ENCODE assay signal across 1 cellular context in genomic region chr12:118052324-118053070, GRCh38.
A peak's percentile ranks its signal among the peaks of the same experiment; 100 is the strongest.
TF ChIP-seq lines count a peak whose summit lies in the region.

No MANE protein-coding gene starts in this region.

TF ChIP-seq in HepG2, 621 proteins besides CTCF, POLR2A, EP300 and RAD21 (continued from another document and continues in another):
- TF ChIP-seq ADNP (CRISPR knock-in tag; IDR thresholded peaks at IDR 0.05) (no peak), HDAC2 (CRISPR knock-in tag; IDR thresholded peaks at IDR 0.05) (peak; percentile 97), ZSCAN25 (CRISPR knock-in tag; IDR thresholded peaks at IDR 0.05) (no peak; the same call in 1 of the 2 replicates), ZNF350 (CRISPR knock-in tag; IDR thresholded peaks at IDR 0.05; ENCODE audit: borderline replicate concordance, low read depth) (peak; percentile 95), MXI1 (IDR thresholded peaks at IDR 0.05; ENCODE audit: borderline replicate concordance, low read depth, low read length) (peak; percentile 93; the same call in 2 of the 3 replicates), ZNF772 (CRISPR knock-in tag; IDR thresholded peaks at IDR 0.05) (no peak; the same call in none of the 2 replicates), PHB2 (IDR thresholded peaks at IDR 0.05; ENCODE audit: partially characterized antibody) (no peak), ZFP1 (CRISPR knock-in tag; IDR thresholded peaks at IDR 0.05) (peak; percentile 91; the same call in 1 of the 2 replicates), MAFG (CRISPR knock-in tag; IDR thresholded peaks at IDR 0.05) (no peak), GFI1 (CRISPR knock-in tag; IDR thresholded peaks at IDR 0.05; ENCODE audit: borderline replicate concordance) (peak; percentile 56; the same call in 1 of the 2 replicates), MAFF (IDR thresholded peaks at IDR 0.05; ENCODE audit: low read depth, low read length) (no peak), KDM2A (CRISPR knock-in tag; IDR thresholded peaks at IDR 0.05; ENCODE audit: borderline replicate concordance, low read depth) (peak; percentile 83), FOXO1 (CRISPR knock-in tag; IDR thresholded peaks at IDR 0.05) (peak; percentile 86; the same call in 1 of the 2 replicates), ZNF12 (CRISPR knock-in tag; IDR thresholded peaks at IDR 0.05) (peak; percentile 86; the same call in 1 of the 2 replicates), HDAC6 (IDR thresholded peaks at IDR 0.05; ENCODE audit: low read depth, low read length) (no peak), ZFP37 (CRISPR knock-in tag; IDR thresholded peaks at IDR 0.05; ENCODE audit: borderline replicate concordance) (0 out of 2 replicates have a peak, but pooled peaks have one; percentile 83), SMAD9 (CRISPR knock-in tag; IDR thresholded peaks at IDR 0.05) (no peak), ZNF160 (CRISPR knock-in tag; IDR thresholded peaks at IDR 0.05) (no peak; the same call in 1 of the 2 replicates), ZNF687 (CRISPR knock-in tag; IDR thresholded peaks at IDR 0.05) (peak; percentile 90), E2F1 (CRISPR knock-in tag; IDR thresholded peaks at IDR 0.05) (no peak), BCL6 (CRISPR knock-in tag; IDR thresholded peaks at IDR 0.05) (peak; percentile 97), PHF5A (CRISPR knock-in tag; IDR thresholded peaks at IDR 0.05; ENCODE audit: low read depth, unreplicated experiment) (peak; percentile 97), BRD4 (CRISPR knock-in tag; IDR thresholded peaks at IDR 0.05) (0 out of 2 replicates have a peak, but pooled peaks have one; percentile 40), ARNTL (CRISPR knock-in tag; IDR thresholded peaks at IDR 0.05) (peak; percentile 62), ZNF780A (CRISPR knock-in tag; IDR thresholded peaks at IDR 0.05) (no peak), ZNF138 (CRISPR knock-in tag; IDR thresholded peaks at IDR 0.05; ENCODE audit: low read depth) (no peak), SMAD3 (CRISPR knock-in tag; IDR thresholded peaks at IDR 0.05) (peak; percentile 86), MYC (CRISPR knock-in tag; IDR thresholded peaks at IDR 0.05; ENCODE audit: borderline replicate concordance) (peak; percentile 73; the same call in 1 of the 2 replicates), FIP1L1 (IDR thresholded peaks at IDR 0.05; ENCODE audit: borderline replicate concordance, insufficient read depth, low read depth, low read length) (no peak), CREM (IDR thresholded peaks at IDR 0.05) (peak; percentile 68), CREM (CRISPR knock-in tag; IDR thresholded peaks at IDR 0.05) (no peak), ISL2 (CRISPR knock-in tag; IDR thresholded peaks at IDR 0.05) (peak; percentile 72)
- TF ChIP-seq, protein P1, sequence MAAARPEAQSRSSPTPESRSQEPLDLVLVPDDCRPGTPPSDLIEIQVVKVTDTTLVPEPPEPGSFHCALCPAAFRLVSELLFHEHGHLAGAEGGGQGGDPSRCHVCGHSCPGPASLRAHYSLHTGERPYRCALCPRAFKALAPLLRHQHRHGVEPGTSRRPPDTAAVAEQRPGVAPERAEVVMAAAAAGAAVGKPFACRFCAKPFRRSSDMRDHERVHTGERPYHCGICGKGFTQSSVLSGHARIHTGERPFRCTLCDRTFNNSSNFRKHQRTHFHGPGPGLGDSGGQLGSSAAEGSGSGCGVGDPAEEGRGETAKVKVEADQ (CRISPR knock-in tag; IDR thresholded peaks at IDR 0.05; ENCODE audit: borderline replicate concordance): no peak
- TF ChIP-seq, protein P2, sequence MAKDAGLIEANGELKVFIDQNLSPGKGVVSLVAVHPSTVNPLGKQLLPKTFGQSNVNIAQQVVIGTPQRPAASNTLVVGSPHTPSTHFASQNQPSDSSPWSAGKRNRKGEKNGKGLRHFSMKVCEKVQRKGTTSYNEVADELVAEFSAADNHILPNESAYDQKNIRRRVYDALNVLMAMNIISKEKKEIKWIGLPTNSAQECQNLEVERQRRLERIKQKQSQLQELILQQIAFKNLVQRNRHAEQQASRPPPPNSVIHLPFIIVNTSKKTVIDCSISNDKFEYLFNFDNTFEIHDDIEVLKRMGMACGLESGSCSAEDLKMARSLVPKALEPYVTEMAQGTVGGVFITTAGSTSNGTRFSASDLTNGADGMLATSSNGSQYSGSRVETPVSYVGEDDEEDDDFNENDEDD (CRISPR knock-in tag; IDR thresholded peaks at IDR 0.05; ENCODE audit: borderline replicate concordance): 0 out of 2 replicates have a peak, but pooled peaks have one; percentile 46
- TF ChIP-seq, protein P3, sequence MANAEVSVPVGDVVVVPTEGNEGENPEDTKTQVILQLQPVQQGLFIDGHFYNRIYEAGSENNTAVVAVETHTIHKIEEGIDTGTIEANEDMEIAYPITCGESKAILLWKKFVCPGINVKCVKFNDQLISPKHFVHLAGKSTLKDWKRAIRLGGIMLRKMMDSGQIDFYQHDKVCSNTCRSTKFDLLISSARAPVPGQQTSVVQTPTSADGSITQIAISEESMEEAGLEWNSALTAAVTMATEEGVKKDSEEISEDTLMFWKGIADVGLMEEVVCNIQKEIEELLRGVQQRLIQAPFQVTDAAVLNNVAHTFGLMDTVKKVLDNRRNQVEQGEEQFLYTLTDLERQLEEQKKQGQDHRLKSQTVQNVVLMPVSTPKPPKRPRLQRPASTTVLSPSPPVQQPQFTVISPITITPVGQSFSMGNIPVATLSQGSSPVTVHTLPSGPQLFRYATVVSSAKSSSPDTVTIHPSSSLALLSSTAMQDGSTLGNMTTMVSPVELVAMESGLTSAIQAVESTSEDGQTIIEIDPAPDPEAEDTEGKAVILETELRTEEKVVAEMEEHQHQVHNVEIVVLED (CRISPR knock-in tag; IDR thresholded peaks at IDR 0.05; ENCODE audit: borderline replicate concordance): 0 out of 2 replicates have a peak, but pooled peaks have one; percentile 33
- TF ChIP-seq, protein P4, sequence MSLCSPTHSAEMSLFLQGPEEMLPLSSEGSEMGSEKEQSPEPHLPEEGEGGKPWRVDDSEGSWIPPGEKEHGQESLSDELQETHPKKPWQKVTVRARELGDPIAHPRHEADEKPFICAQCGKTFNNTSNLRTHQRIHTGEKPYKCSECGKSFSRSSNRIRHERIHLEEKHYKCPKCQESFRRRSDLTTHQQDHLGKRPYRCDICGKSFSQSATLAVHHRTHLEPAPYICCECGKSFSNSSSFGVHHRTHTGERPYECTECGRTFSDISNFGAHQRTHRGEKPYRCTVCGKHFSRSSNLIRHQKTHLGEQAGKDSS (CRISPR knock-in tag; IDR thresholded peaks at IDR 0.05; ENCODE audit: borderline replicate concordance, low read depth): peak; percentile 95
- TF ChIP-seq, protein P5, sequence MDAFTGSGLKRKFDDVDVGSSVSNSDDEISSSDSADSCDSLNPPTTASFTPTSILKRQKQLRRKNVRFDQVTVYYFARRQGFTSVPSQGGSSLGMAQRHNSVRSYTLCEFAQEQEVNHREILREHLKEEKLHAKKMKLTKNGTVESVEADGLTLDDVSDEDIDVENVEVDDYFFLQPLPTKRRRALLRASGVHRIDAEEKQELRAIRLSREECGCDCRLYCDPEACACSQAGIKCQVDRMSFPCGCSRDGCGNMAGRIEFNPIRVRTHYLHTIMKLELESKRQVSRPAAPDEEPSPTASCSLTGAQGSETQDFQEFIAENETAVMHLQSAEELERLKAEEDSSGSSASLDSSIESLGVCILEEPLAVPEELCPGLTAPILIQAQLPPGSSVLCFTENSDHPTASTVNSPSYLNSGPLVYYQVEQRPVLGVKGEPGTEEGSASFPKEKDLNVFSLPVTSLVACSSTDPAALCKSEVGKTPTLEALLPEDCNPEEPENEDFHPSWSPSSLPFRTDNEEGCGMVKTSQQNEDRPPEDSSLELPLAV (CRISPR knock-in tag; conservative IDR thresholded peaks at IDR 0.05; ENCODE audit: low read depth): no peak
- TF ChIP-seq, protein P6, sequence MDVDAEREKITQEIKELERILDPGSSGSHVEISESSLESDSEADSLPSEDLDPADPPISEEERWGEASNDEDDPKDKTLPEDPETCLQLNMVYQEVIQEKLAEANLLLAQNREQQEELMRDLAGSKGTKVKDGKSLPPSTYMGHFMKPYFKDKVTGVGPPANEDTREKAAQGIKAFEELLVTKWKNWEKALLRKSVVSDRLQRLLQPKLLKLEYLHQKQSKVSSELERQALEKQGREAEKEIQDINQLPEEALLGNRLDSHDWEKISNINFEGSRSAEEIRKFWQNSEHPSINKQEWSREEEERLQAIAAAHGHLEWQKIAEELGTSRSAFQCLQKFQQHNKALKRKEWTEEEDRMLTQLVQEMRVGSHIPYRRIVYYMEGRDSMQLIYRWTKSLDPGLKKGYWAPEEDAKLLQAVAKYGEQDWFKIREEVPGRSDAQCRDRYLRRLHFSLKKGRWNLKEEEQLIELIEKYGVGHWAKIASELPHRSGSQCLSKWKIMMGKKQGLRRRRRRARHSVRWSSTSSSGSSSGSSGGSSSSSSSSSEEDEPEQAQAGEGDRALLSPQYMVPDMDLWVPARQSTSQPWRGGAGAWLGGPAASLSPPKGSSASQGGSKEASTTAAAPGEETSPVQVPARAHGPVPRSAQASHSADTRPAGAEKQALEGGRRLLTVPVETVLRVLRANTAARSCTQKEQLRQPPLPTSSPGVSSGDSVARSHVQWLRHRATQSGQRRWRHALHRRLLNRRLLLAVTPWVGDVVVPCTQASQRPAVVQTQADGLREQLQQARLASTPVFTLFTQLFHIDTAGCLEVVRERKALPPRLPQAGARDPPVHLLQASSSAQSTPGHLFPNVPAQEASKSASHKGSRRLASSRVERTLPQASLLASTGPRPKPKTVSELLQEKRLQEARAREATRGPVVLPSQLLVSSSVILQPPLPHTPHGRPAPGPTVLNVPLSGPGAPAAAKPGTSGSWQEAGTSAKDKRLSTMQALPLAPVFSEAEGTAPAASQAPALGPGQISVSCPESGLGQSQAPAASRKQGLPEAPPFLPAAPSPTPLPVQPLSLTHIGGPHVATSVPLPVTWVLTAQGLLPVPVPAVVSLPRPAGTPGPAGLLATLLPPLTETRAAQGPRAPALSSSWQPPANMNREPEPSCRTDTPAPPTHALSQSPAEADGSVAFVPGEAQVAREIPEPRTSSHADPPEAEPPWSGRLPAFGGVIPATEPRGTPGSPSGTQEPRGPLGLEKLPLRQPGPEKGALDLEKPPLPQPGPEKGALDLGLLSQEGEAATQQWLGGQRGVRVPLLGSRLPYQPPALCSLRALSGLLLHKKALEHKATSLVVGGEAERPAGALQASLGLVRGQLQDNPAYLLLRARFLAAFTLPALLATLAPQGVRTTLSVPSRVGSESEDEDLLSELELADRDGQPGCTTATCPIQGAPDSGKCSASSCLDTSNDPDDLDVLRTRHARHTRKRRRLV (CRISPR knock-in tag; IDR thresholded peaks at IDR 0.05): no peak
- TF ChIP-seq, protein P7, sequence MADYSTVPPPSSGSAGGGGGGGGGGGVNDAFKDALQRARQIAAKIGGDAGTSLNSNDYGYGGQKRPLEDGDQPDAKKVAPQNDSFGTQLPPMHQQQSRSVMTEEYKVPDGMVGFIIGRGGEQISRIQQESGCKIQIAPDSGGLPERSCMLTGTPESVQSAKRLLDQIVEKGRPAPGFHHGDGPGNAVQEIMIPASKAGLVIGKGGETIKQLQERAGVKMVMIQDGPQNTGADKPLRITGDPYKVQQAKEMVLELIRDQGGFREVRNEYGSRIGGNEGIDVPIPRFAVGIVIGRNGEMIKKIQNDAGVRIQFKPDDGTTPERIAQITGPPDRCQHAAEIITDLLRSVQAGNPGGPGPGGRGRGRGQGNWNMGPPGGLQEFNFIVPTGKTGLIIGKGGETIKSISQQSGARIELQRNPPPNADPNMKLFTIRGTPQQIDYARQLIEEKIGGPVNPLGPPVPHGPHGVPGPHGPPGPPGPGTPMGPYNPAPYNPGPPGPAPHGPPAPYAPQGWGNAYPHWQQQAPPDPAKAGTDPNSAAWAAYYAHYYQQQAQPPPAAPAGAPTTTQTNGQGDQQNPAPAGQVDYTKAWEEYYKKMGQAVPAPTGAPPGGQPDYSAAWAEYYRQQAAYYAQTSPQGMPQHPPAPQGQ (CRISPR knock-in tag; IDR thresholded peaks at IDR 0.05; ENCODE audit: borderline replicate concordance): no peak
- TF ChIP-seq, protein P8, sequence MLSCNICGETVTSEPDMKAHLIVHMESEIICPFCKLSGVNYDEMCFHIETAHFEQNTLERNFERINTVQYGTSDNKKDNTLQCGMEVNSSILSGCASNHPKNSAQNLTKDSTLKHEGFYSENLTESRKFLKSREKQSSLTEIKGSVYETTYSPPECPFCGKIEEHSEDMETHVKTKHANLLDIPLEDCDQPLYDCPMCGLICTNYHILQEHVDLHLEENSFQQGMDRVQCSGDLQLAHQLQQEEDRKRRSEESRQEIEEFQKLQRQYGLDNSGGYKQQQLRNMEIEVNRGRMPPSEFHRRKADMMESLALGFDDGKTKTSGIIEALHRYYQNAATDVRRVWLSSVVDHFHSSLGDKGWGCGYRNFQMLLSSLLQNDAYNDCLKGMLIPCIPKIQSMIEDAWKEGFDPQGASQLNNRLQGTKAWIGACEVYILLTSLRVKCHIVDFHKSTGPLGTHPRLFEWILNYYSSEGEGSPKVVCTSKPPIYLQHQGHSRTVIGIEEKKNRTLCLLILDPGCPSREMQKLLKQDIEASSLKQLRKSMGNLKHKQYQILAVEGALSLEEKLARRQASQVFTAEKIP (CRISPR knock-in tag; IDR thresholded peaks at IDR 0.05; ENCODE audit: borderline replicate concordance): no peak
